Comparison of ENCODE assay signal across 1 cellular context in the genomic region with DNA sequence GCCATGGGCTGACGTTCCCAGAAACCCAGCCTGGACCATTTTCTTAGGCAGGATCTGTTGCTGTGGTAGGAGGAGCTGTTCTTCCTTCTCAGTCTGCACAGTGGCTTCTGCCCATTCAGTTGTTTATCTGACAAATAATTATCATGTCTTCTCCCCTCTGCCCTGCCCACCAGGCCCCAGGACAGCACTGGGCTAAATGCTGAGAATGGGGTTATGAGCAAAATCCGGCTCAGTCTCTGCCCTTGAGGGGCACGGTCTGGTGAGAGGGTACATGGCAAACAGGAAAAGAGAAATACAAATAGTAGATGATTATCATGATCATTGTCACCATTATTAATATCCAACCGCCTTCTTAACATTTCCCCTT.
TF ChIP-seq lines count a peak whose summit lies in the region.

No MANE protein-coding gene starts in this region.

TF ChIP-seq in A549, 52 proteins besides CTCF, POLR2A, EP300 and RAD21 (continued from another document):
- TF ChIP-seq NFE2L2 (conservative IDR thresholded peaks at IDR 0.05; ENCODE audit: low read length) (no peak), NPAS2 (CRISPR knock-in tag; IDR thresholded peaks at IDR 0.05; ENCODE audit: borderline replicate concordance) (no peak), HOXA7 (CRISPR knock-in tag; IDR thresholded peaks at IDR 0.05) (no peak), JUN (IDR thresholded peaks at IDR 0.05) (no peak), CEBPB (IDR thresholded peaks at IDR 0.05) (no peak), CHD2 (IDR thresholded peaks at IDR 0.05; ENCODE audit: low read length, partially characterized antibody) (no peak)
